In genomic region chr1:155113450-155113985, GRCh38 we compare ENCODE assay signal across 17 cellular contexts. TPM values are rescaled to one million over a fixed set of nuclear protein-coding genes. Genes with fewer than 3 reads are reported as not detected.
DNase-seq lines count a peak whose midpoint lies in the region; ATAC-seq and TF ChIP-seq lines count a peak whose summit lies in the region.
"Had no signal": no experiment of that assay in that cellular context is flagged by ENCODE, and none has a peak within 500 bp of the region (broad histone marks: within the 10 kb centered on the region; RNA-seq: fewer than 3 reads in every experiment).

No MANE protein-coding gene starts in this region.

- H3K4me3 Mint-ChIP-seq in GM23338 (no peak overlapping the region), H9 (no peak overlapping the region)
- H3K4me3 Mint-ChIP-seq: CD4-positive, alpha-beta memory T cell; T-cell; T-helper 2 cell treated with Interferon-gamma antibody and Interleukin-4, amounts not matched to agents 5 μg/mL and 100 μg/mL, for 36 hours had no signal

- H3K56ac ChIP-seq in H9 (ENCODE audit: insufficient read length, low read depth, low read length): no peak overlapping the region

- ATAC-seq in GM23338: no peak
- ATAC-seq: T-cell had no signal

- H2AFZ ChIP-seq in GM23338 (peak overlapping the region; percentile 66), neuronal stem cell (ENCODE audit: low read length) (peak overlapping the region; percentile 18), H9 (ENCODE audit: low read length) (no peak overlapping the region)

- DNase-seq in GM23338 (ENCODE audit: low spot score) (no peak), NCI-H2171 (lab: John Stamatoyannopoulos, UW) (peak; percentile 58), neuronal stem cell (ENCODE audit: low spot score) (no peak), H9 (no peak), HuH-7.5 (ENCODE audit: low spot score) (no peak)
- DNase-seq in effector CD8-positive, alpha-beta T cell (lab: John Stamatoyannopoulos, UW): no peak
- DNase-seq: CD4-positive, alpha-beta memory T cell; EL; GOT3; Kasumi-1; NCI-H2029; NCI-H774; Peyer's patch; T-cell had no signal

- H3K14ac ChIP-seq in neuronal stem cell (ENCODE audit: low read length) (no peak overlapping the region), H9 (ENCODE audit: insufficient read depth, low read length) (no peak overlapping the region)

- H4K20me1 ChIP-seq in BLaER1 treated with 17β-estradiol and CSF1 and Interleukin-3, amounts not matched to agents 10 nM and 100 nM: no peaks in the 10 kb centered on the region
- H4K20me1 ChIP-seq in GM23338 (replicated peaks; ENCODE audit: insufficient read depth): no peaks in the 10 kb centered on the region
- no peaks in the 10 kb centered on the region for H4K20me1 ChIP-seq in H9 (ENCODE audit: control insufficient read depth, insufficient read depth, insufficient read length)

- H2BK15ac ChIP-seq in neuronal stem cell (ENCODE audit: low read length) (no peak overlapping the region), H9 (ENCODE audit: low read depth, low read length) (no peak overlapping the region)

- no peaks in the 10 kb centered on the region for H3K9me3 ChIP-seq in BLaER1 treated with 17β-estradiol and CSF1 and Interleukin-3, amounts not matched to agents 10 nM and 100 nM (replicated peaks in 1 of 11)
- H3K9me3 ChIP-seq in neuronal stem cell (replicated peaks in 1 of 2; ENCODE audit: control insufficient read depth in 2 of 2, insufficient read depth in 1 of 2, low read depth in 1 of 2, low read length in 2 of 2): no peaks in the 10 kb centered on the region
- H3K9me3 ChIP-seq in H9 (ENCODE audit: control insufficient read depth, low read depth, low read length): no peaks in the 10 kb centered on the region
- H3K9me3 ChIP-seq: Peyer's patch had no signal

- H3K4me1 ChIP-seq in BLaER1 treated with 17β-estradiol and CSF1 and Interleukin-3, amounts not matched to agents 10 nM and 100 nM: peaks cover 7 to 48% (median 38%) of the 10 kb centered on the region in 10 experiments; a peak in 16 of 20 replicates
- H3K4me1 ChIP-seq in GM23338 (ENCODE audit: insufficient read depth): peaks cover 4% of the 10 kb centered on the region; the same call in 1 of the 2 replicates
- peaks cover 0 to 2% of the 10 kb centered on the region in 2 donors for H3K4me1 ChIP-seq in neuronal stem cell (ENCODE audit: control insufficient read depth in 2 of 2, insufficient read depth in 1 of 2, low read depth in 1 of 2, low read length in 2 of 2)
- no peaks in the 10 kb centered on the region for H3K4me1 ChIP-seq in H9 (ENCODE audit: insufficient read depth, low read length)
- H3K4me1 ChIP-seq: Peyer's patch had no signal

- H3K4me2 ChIP-seq in BLaER1 treated with 17β-estradiol and CSF1 and Interleukin-3, amounts not matched to agents 10 nM and 100 nM: peak overlapping the region in 8 of 11 experiments; percentile 26 to 88 (median 62); a peak in 15 of 22 replicates
- H3K4me2 ChIP-seq in GM23338 (no peak overlapping the region), neuronal stem cell (ENCODE audit: insufficient read depth, low read length, poor library complexity, severe bottlenecking) (no peak overlapping the region), H9 (ENCODE audit: insufficient read depth, insufficient read length, low read length) (no peak overlapping the region)

- no peak for TF ChIP-seq CTCF in GM23338 (conservative IDR thresholded peaks at IDR 0.05; ENCODE audit: low read depth in 2 of 2)
- no peak for TF ChIP-seq CTCF in H9 (conservative IDR thresholded peaks at IDR 0.05)

- H3T11ph ChIP-seq in H9 (ENCODE audit: low read length): no peak overlapping the region

- H3K18ac ChIP-seq in neuronal stem cell (ENCODE audit: low read length): no peak overlapping the region
- no peak overlapping the region for H3K18ac ChIP-seq in H9 (ENCODE audit: insufficient read length, low read depth, low read length)

- H3K4me3 ChIP-seq in BLaER1 treated with 17β-estradiol and CSF1 and Interleukin-3, amounts not matched to agents 10 nM and 100 nM: no peak overlapping the region
- H3K4me3 ChIP-seq in GM23338 (no peak overlapping the region), neuronal stem cell (ENCODE audit: low read length in 2 of 2) (no peak overlapping the region)
- H3K4me3 ChIP-seq: Peyer's patch had no signal

- H3K36me3 ChIP-seq in BLaER1 treated with 17β-estradiol and CSF1 and Interleukin-3, amounts not matched to agents 10 nM and 100 nM: no peaks in the 10 kb centered on the region
- H3K36me3 ChIP-seq in GM23338 (ENCODE audit: insufficient read depth): no peaks in the 10 kb centered on the region
- H3K36me3 ChIP-seq in neuronal stem cell (replicated peaks in 1 of 2; ENCODE audit: control insufficient read depth in 2 of 2, insufficient read depth in 2 of 2, low read length in 2 of 2): no peaks in the 10 kb centered on the region
- H3K36me3 ChIP-seq: Peyer's patch had no signal

- no peaks in the 10 kb centered on the region for H3K23me2 ChIP-seq in H9 (ENCODE audit: insufficient read length, low read depth, low read length, poor library complexity, severe bottlenecking)

- H3K27me3 Mint-ChIP-seq in GM23338 (ENCODE audit: insufficient read depth, low read depth, poor library complexity) (peaks cover 9% of the 10 kb centered on the region), H9 (ENCODE audit: low read depth) (peaks cover 27% of the 10 kb centered on the region)

- H2BK20ac ChIP-seq in H9 (ENCODE audit: low read depth, low read length, poor library complexity, severe bottlenecking): no peak overlapping the region

- no peaks in the 10 kb centered on the region for H3K9me2 ChIP-seq in GM23338 (ENCODE audit: insufficient read depth)

- H2AK5ac ChIP-seq in neuronal stem cell (ENCODE audit: low read depth, low read length) (no peak overlapping the region), H9 (ENCODE audit: insufficient read length, low read length) (no peak overlapping the region)

- H3K23ac ChIP-seq in neuronal stem cell (ENCODE audit: low read depth, low read length, poor library complexity) (no peak overlapping the region), H9 (ENCODE audit: insufficient read length, low read depth, low read length) (no peak overlapping the region)

- no peak overlapping the region for H3K27ac Mint-ChIP-seq in GM23338
- H3K27ac Mint-ChIP-seq in H9: no peak overlapping the region
- H3K27ac Mint-ChIP-seq: CD4-positive, alpha-beta memory T cell; T-cell; T-helper 2 cell treated with Interferon-gamma antibody and Interleukin-4, amounts not matched to agents 5 μg/mL and 100 μg/mL, for 36 hours had no signal

- no peak overlapping the region for H4K91ac ChIP-seq in neuronal stem cell (ENCODE audit: low read depth, low read length, poor library complexity)
- H4K91ac ChIP-seq in H9 (ENCODE audit: insufficient read length, low read depth, low read length): no peak overlapping the region

- H3K4ac ChIP-seq in neuronal stem cell (ENCODE audit: low read length) (no peak overlapping the region), H9 (ENCODE audit: low read depth, low read length) (no peak overlapping the region)

- H4K8ac ChIP-seq in neuronal stem cell (ENCODE audit: low read depth, low read length) (no peak overlapping the region), H9 (replicated peaks; ENCODE audit: insufficient read length, low read depth, low read length) (no peak overlapping the region)

- H3K79me1 ChIP-seq in neuronal stem cell (ENCODE audit: low read depth, low read length) (no peaks in the 10 kb centered on the region), H9 (ENCODE audit: insufficient read depth, low read depth, low read length, poor library complexity, severe bottlenecking) (no peaks in the 10 kb centered on the region)

- H3K79me2 ChIP-seq in GM23338 (replicated peaks; ENCODE audit: insufficient read depth) (no peaks in the 10 kb centered on the region), H9 (ENCODE audit: insufficient read depth, low read length) (no peaks in the 10 kb centered on the region)

- H4K5ac ChIP-seq in H9 (ENCODE audit: insufficient read length, low read depth, low read length): no peak overlapping the region

- H2BK12ac ChIP-seq in neuronal stem cell (ENCODE audit: low read length): no peak overlapping the region
- H2BK12ac ChIP-seq in H9 (ENCODE audit: insufficient read length, low read depth, low read length): no peak overlapping the region

- H2BK5ac ChIP-seq in neuronal stem cell (ENCODE audit: low read length): no peak overlapping the region
- no peak overlapping the region for H2BK5ac ChIP-seq in H9 (ENCODE audit: insufficient read length, low read length)

- H3K9ac ChIP-seq in BLaER1 treated with 17β-estradiol and CSF1 and Interleukin-3, amounts not matched to agents 10 nM and 100 nM: peak overlapping the region in 2 of 11 experiments; percentile 4 to 28; a peak in 2 of 22 replicates
- H3K9ac ChIP-seq in neuronal stem cell (ENCODE audit: low read depth, low read length, poor library complexity): no peak overlapping the region
- H3K9ac ChIP-seq in H9 (ENCODE audit: extremely low read depth, insufficient read length, low read length): no peak overlapping the region

- no peaks in the 10 kb centered on the region for H3K36me3 Mint-ChIP-seq in GM23338 (ENCODE audit: low read depth)
- no peaks in the 10 kb centered on the region for H3K36me3 Mint-ChIP-seq in H9 (ENCODE audit: insufficient read depth in 1 of 3, low read depth in 3 of 3)
- H3K36me3 Mint-ChIP-seq: CD4-positive, alpha-beta memory T cell; T-cell had no signal

- H3K9me3 Mint-ChIP-seq in GM23338 (no peaks in the 10 kb centered on the region), H9 (no peaks in the 10 kb centered on the region)
- H3K9me3 Mint-ChIP-seq: T-cell; T-helper 2 cell treated with Interferon-gamma antibody and Interleukin-4, amounts not matched to agents 5 μg/mL and 100 μg/mL, for 36 hours had no signal

- no peaks in the 10 kb centered on the region; a peak in 1 of 22 replicates for H3K27me3 ChIP-seq in BLaER1 treated with 17β-estradiol and CSF1 and Interleukin-3, amounts not matched to agents 10 nM and 100 nM
- H3K27me3 ChIP-seq in GM23338 (ENCODE audit: insufficient read depth): no peaks in the 10 kb centered on the region
- peaks cover 0 to 42% (median 2%) of the 10 kb centered on the region in 3 experiments for H3K27me3 ChIP-seq in neuronal stem cell (ENCODE audit: control insufficient read depth in 3 of 3, insufficient read depth in 3 of 3, low read depth in 1 of 3, low read length in 3 of 3)
- no peaks in the 10 kb centered on the region; the same call in 1 of the 2 replicates for H3K27me3 ChIP-seq in H9 (ENCODE audit: insufficient read depth, low read length)
- H3K27me3 ChIP-seq: Peyer's patch had no signal

- H3K4me1 Mint-ChIP-seq in GM23338: 0 out of 3 replicates have a peak, but pooled peaks cover 2% of the 10 kb centered on the region
- peaks cover 2 to 4% of the 10 kb centered on the region in 2 experiments; a peak in 1 of 4 replicates for H3K4me1 Mint-ChIP-seq in H9
- H3K4me1 Mint-ChIP-seq: CD4-positive, alpha-beta memory T cell had no signal

- 0 out of 2 replicates have a peak, but pooled peaks cover 3% of the 10 kb centered on the region for H3F3A ChIP-seq in GM23338 (replicated peaks; ENCODE audit: low read depth)

- no peak overlapping the region for H3K27ac ChIP-seq in BLaER1 treated with 17β-estradiol and CSF1 and Interleukin-3, amounts not matched to agents 10 nM and 100 nM
- H3K27ac ChIP-seq in GM23338 (ENCODE audit: low read depth) (no peak overlapping the region), neuronal stem cell (replicated peaks; ENCODE audit: low read length) (no peak overlapping the region), H9 (ENCODE audit: insufficient read length, low read depth, low read length) (no peak overlapping the region)
- H3K27ac ChIP-seq: Peyer's patch had no signal

- WGBS in neuronal stem cell (ENCODE audit: extremely low coverage in 2 of 2, insufficient read length in 2 of 2, insufficient replicate concordance in 1 of 2), 2 donors: no CpG with 5 or more reads among the region's 5 CpGs
- WGBS in H9 (ENCODE audit: extremely low coverage, insufficient read length, low lambda C conversion rate): no CpG with 5 or more reads among the region's 5 CpGs

- H2BK120ac ChIP-seq in neuronal stem cell (ENCODE audit: low read depth, low read length) (no peak overlapping the region), H9 (ENCODE audit: low read depth, low read length, poor library complexity, severe bottlenecking) (no peak overlapping the region)

RNA-seq across cellular contexts. Expression of gene EFNA1, which starts 14.2 kb away (rescaled TPM):
- 2.1 and 5.1 TPM in 2 replicates for total RNA-seq in GM23338 (2014; rRNA removed; shearing (Covaris generic))
- polyA plus RNA-seq in GM23338 (2016; fragmentation: Nextera tagmentation; extraction: Ambion mirVana): 3.2 and 5.1 TPM in 2 replicates
- 3.6 TPM for polyA plus RNA-seq in neuronal stem cell (2013, experiment 1 of 2)
- polyA plus RNA-seq in neuronal stem cell (2013, experiment 2 of 2): 4.3 TPM
- 1.4 and 1.9 TPM in 2 replicates for total RNA-seq in H9 (2021)
- total RNA-seq: OCI-LY7 had no signal

RNA-seq across cellular contexts. Expression of gene SLC50A1, which starts 22.1 kb away (rescaled TPM):
- total RNA-seq in GM23338 (2014; rRNA removed; shearing (Covaris generic)): 30.0 and 50.5 TPM in 2 replicates
- 63.9 and 65.4 TPM in 2 replicates for polyA plus RNA-seq in GM23338 (2016; fragmentation: Nextera tagmentation; extraction: Ambion mirVana)
- polyA plus RNA-seq in neuronal stem cell (2013, experiment 1 of 2): 37.1 TPM
- polyA plus RNA-seq in neuronal stem cell (2013, experiment 2 of 2): 36.6 TPM
- total RNA-seq in H9 (2021): 24.9 and 26.0 TPM in 2 replicates

RNA-seq across cellular contexts. Expression of gene DPM3, which starts 26.8 kb away (rescaled TPM):
- 13.6 and 19.2 TPM in 2 replicates for total RNA-seq in GM23338 (2014; rRNA removed; shearing (Covaris generic))
- polyA plus RNA-seq in GM23338 (2016; fragmentation: Nextera tagmentation; extraction: Ambion mirVana): 71.4 and 76.5 TPM in 2 replicates
- polyA plus RNA-seq in neuronal stem cell (2013, experiment 1 of 2): 309 TPM
- polyA plus RNA-seq in neuronal stem cell (2013, experiment 2 of 2): 297 TPM
- total RNA-seq in H9 (2021): 47.4 and 48.5 TPM in 2 replicates

RNA-seq across cellular contexts. Expression of gene EFNA3, which starts 34.9 kb away (rescaled TPM):
- 13.6 and 14.5 TPM in 2 replicates for total RNA-seq in GM23338 (2014; rRNA removed; shearing (Covaris generic))
- polyA plus RNA-seq in GM23338 (2016; fragmentation: Nextera tagmentation; extraction: Ambion mirVana): 10.3 and 13.5 TPM in 2 replicates
- 15.2 TPM for polyA plus RNA-seq in neuronal stem cell (2013, experiment 1 of 2)
- polyA plus RNA-seq in neuronal stem cell (2013, experiment 2 of 2): 14.6 TPM
- total RNA-seq in H9 (2021): 3.9 and 4.6 TPM in 2 replicates

RNA-seq across cellular contexts. Expression of gene EFNA4, which starts 50.0 kb away (rescaled TPM):
- total RNA-seq in GM23338 (2014; rRNA removed; shearing (Covaris generic)): 22.9 and 25.0 TPM in 2 replicates
- polyA plus RNA-seq in GM23338 (2016; fragmentation: Nextera tagmentation; extraction: Ambion mirVana): 11.1 and 16.4 TPM in 2 replicates
- 24.6 TPM for polyA plus RNA-seq in neuronal stem cell (2013, experiment 1 of 2)
- 24.2 TPM for polyA plus RNA-seq in neuronal stem cell (2013, experiment 2 of 2)
- total RNA-seq in H9 (2021): 11.7 and 11.8 TPM in 2 replicates

Comparison
In these comparisons a context has a peak if more than half of its experiments do, and no peak if none do; other contexts are left out.
1. H3K4me2 ChIP-seq: peak in BLaER1 treated with 17β-estradiol and CSF1 and Interleukin-3, amounts not matched to agents 10 nM and 100 nM (8 of 11); none in GM23338 (single experiment), neuronal stem cell (single experiment) and H9 (single experiment).